In genomic region chr6:3446197-3446596, GRCh38 we compare ENCODE assay signal across 5 cellular contexts.
"Had no signal": no experiment of that assay in that cellular context is flagged by ENCODE, and none has a peak within 500 bp of the region (broad histone marks: within the 10 kb centered on the region; RNA-seq: fewer than 3 reads in every experiment).

No MANE protein-coding gene starts in this region.

- H3K27ac Mint-ChIP-seq: GM23338, IgD-negative memory B cell had no signal

- H3K4me2 ChIP-seq: GM23338 had no signal

- H3K4me3 Mint-ChIP-seq: GM23338, H9, IgD-negative memory B cell had no signal

- H2AFZ ChIP-seq: GM23338 had no signal

- H3K4me3 ChIP-seq: GM23338 had no signal

- ATAC-seq: GM23338 had no signal

- DNase-seq: H9, HCEC 1CT, KG1 had no signal
